In the genomic region with DNA sequence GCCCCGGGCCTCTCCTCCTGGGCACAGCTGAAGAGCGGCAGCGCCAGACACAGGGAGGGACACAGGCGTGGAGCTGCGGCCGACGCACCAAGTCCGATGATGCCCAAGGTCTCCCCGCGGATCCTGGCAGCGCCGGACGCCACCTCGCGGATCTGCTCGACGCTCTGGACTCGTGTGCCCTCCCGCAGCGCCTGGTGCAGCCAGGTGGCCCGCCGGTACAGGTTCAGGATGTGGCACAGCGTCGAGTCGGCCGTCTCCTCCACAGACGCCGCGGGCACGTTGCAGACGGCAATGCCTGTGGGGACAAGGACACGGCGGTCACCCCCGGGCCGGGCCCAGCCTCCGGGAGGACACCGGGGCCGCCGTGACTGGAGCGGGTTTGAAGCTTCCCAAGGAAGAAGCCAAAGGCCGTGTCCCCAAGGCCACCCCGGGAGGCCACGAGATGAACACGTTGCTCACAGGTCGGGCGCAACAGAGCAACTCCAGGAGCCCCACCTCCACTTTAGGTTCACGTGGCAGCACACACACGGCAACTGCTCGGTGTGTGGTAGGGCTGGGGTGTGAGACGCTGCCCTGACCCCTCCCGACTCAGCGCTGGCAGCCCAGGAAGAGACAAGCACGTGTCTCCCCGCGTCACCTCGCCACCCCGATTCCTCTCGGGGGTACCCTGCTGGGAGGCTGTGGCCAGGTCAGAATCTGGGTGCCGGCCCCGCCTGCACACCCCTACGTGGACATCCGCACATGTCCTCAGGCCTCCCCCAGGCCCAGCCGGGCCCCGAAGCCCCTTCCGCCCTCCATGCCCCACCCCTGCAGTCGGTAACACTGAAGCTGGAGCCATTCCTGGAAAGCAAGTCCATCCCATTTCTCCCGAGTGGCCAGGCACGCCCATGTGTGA, we compare ENCODE assay signal across 25 cellular contexts.
"Had no signal": no experiment of that assay in that cellular context is flagged by ENCODE, and none has a peak within 500 bp of the region (broad histone marks: within the 10 kb centered on the region; RNA-seq: fewer than 3 reads in every experiment).

No MANE protein-coding gene starts in this region.

- H3K27me3 Mint-ChIP-seq: activated CD8-positive, alpha-beta T cell treated with anti-CD3 and anti-CD28 coated beads for 36 hours; memory B cell; naive thymus-derived CD8-positive, alpha-beta T cell; T-helper 17 cell had no signal

- H3K9me3 Mint-ChIP-seq: activated CD8-positive, alpha-beta T cell treated with anti-CD3 and anti-CD28 coated beads for 36 hours; activated naive CD4-positive, alpha-beta T cell treated with anti-CD3 and anti-CD28 coated beads, Interleukin-2, amount 50 U/mL, for 72 hours; memory B cell; naive thymus-derived CD8-positive, alpha-beta T cell had no signal

- H3K27ac Mint-ChIP-seq: activated CD8-positive, alpha-beta T cell treated with anti-CD3 and anti-CD28 coated beads for 36 hours; memory B cell; T-helper 17 cell had no signal

- DNase-seq: activated CD4-positive, alpha-beta T cell treated with anti-CD3 and anti-CD28 coated beads, Interleukin-2, amount 50 U/mL, for 1 hour; activated CD4-positive, CD25-positive, alpha-beta regulatory T cell treated with anti-CD3 and anti-CD28 coated beads, Interleukin-2, amount 50 U/mL, for 72 hours; activated CD8-positive, alpha-beta T cell treated with anti-CD3 and anti-CD28 coated beads for 36 hours; activated naive CD4-positive, alpha-beta T cell; activated T-cell treated with anti-CD3 and anti-CD28 coated beads, Interleukin-2, amount 50 U/mL, for 48 hours; anterior cingulate cortex; dermis blood vessel endothelial cell; effector CD4-positive, alpha-beta T cell; foreskin melanocyte; naive thymus-derived CD8-positive, alpha-beta T cell; posterior cingulate gyrus; SK-N-SH; stimulated activated CD4-positive, alpha-beta T cell treated with anti-CD3 and anti-CD28 coated beads, Interleukin-15, amount 100 ng/mL, for 24 hours; stimulated activated CD4-positive, alpha-beta T cell treated with anti-CD3 and anti-CD28 coated beads, Interleukin-2, amount 100 ng/mL, for 24 hours; stimulated activated naive CD4-positive, alpha-beta T cell treated with Interleukin-2 at 50 U/mL for 16 hours; SW 1271; T-helper 17 cell; T1000; testis; trophoblast cell; WERI-Rb-1 had no signal

- H3K9me3 ChIP-seq: esophagus muscularis mucosa, SK-N-SH, testis had no signal

- H3K27me3 ChIP-seq: esophagus muscularis mucosa, testis had no signal

- H3K27ac ChIP-seq: esophagus muscularis mucosa, testis, WERI-Rb-1 had no signal

- H3K4me3 Mint-ChIP-seq: activated CD8-positive, alpha-beta T cell treated with anti-CD3 and anti-CD28 coated beads for 36 hours; memory B cell; naive thymus-derived CD8-positive, alpha-beta T cell; T-helper 17 cell had no signal

- ATAC-seq: activated CD8-positive, alpha-beta T cell treated with anti-CD3 and anti-CD28 coated beads for 36 hours; activated naive CD4-positive, alpha-beta T cell treated with anti-CD3 and anti-CD28 coated beads, Interleukin-2, amount 50 U/mL, for 72 hours; naive thymus-derived CD8-positive, alpha-beta T cell; T-helper 17 cell had no signal

- H3K4me3 ChIP-seq: esophagus muscularis mucosa, smooth muscle cell, testis had no signal
